Comparison of ENCODE assay signal across 30 cellular contexts in genomic region chr3:12775226-12775625, GRCh38. TPM values are rescaled to one million over a fixed set of nuclear protein-coding genes. Genes with fewer than 3 reads are reported as not detected.
"Had no signal": no experiment of that assay in that cellular context is flagged by ENCODE, and none has a peak within 500 bp of the region (broad histone marks: within the 10 kb centered on the region; RNA-seq: fewer than 3 reads in every experiment).

No MANE protein-coding gene starts in this region.

- H3K27ac Mint-ChIP-seq: stimulated activated effector memory CD8-positive, alpha-beta T cell treated with anti-CD3 and anti-CD28 coated beads, Interleukin-12 subunit alpha, Interleukin-12 subunit beta, amount 100 ng/mL, for 72 hours; stimulated activated memory B cell treated with anti-CD40 and anti-IgM and Interleukin-4, amounts not matched to agents 10 μg/mL and 1 μg/mL and 100 μg/mL, for 72 hours; stimulated activated naive CD8-positive, alpha-beta T cell treated with anti-CD3 and anti-CD28 coated beads, Interleukin-15, Interleukin-2, amounts not matched to agents 100 ng/mL and 50 ng/mL, for 24 hours; type B pancreatic cell had no signal

- DNase-seq: stimulated activated CD4-positive, alpha-beta T cell treated with anti-CD3 and anti-CD28 coated beads, Interleukin-2, amount 100 ng/mL, for 48 hours; stimulated activated CD4-positive, alpha-beta T cell treated with anti-CD3 and anti-CD28 coated beads, Interleukin-4, amount 100 ng/mL, for 1 hour; stimulated activated CD4-positive, alpha-beta T cell treated with anti-CD3 and anti-CD28 coated beads, Interleukin-4, amount 100 ng/mL, for 24 hours; stimulated activated CD4-positive, alpha-beta T cell treated with anti-CD3 and anti-CD28 coated beads, Interleukin-4, amount 100 ng/mL, for 4 hours; stimulated activated CD8-positive, alpha-beta memory T cell treated with anti-CD3 and anti-CD28 coated beads, Interleukin-4, amount 100 ng/mL, for 48 hours; stimulated activated naive B cell treated with anti-CD40 and anti-IgM and Interleukin-4, amounts not matched to agents 10 μg/mL and 1 μg/mL and 100 μg/mL, for 72 hours; stimulated activated naive CD4-positive, alpha-beta T cell; stimulated activated naive CD4-positive, alpha-beta T cell treated with Interleukin-2 at 50 U/mL for 16 hours; stimulated activated naive CD8-positive, alpha-beta T cell treated with anti-CD3 and anti-CD28 coated beads, Interleukin-15, amount 100 ng/mL, for 72 hours; stimulated activated naive CD8-positive, alpha-beta T cell treated with anti-CD3 and anti-CD28 coated beads, Interleukin-15, Interleukin-2, amounts not matched to agents 100 U/mL and 50 U/mL, for 24 hours; stomach; substantia nigra; testis; thyroid gland; tibial artery; transverse colon; trophoblast cell; upper lobe of left lung; upper lobe of right lung; uterus had no signal

- H3K27me3 ChIP-seq: suprapubic skin, testis, thyroid gland, tibial nerve, transverse colon, upper lobe of left lung, upper lobe of right lung, uterus, vagina had no signal

- H3K9me3 ChIP-seq: stomach, suprapubic skin, testis, thoracic aorta, thyroid gland, tibial artery, tibial nerve, transverse colon, upper lobe of left lung, upper lobe of right lung, uterus, vagina had no signal

- H3K36me3 ChIP-seq: stomach, suprapubic skin, thoracic aorta, thyroid gland, tibial artery, tibial nerve, transverse colon, upper lobe of left lung, upper lobe of right lung, uterus, vagina had no signal

- H3K4me3 Mint-ChIP-seq: stimulated activated effector memory CD8-positive, alpha-beta T cell treated with anti-CD3 and anti-CD28 coated beads, Interleukin-12 subunit alpha, Interleukin-12 subunit beta, amount 100 ng/mL, for 72 hours; stimulated activated memory B cell treated with anti-CD40 and anti-IgM and Interleukin-4, amounts not matched to agents 10 μg/mL and 1 μg/mL and 100 μg/mL, for 72 hours; stimulated activated naive B cell treated with anti-CD40 and anti-IgM and Interleukin-4, amounts not matched to agents 10 μg/mL and 1 μg/mL and 100 μg/mL, for 72 hours; stimulated activated naive CD8-positive, alpha-beta T cell treated with anti-CD3 and anti-CD28 coated beads, Interleukin-15, amount 100 ng/mL, for 72 hours; stimulated activated naive CD8-positive, alpha-beta T cell treated with anti-CD3 and anti-CD28 coated beads, Interleukin-15, Interleukin-2, amounts not matched to agents 100 ng/mL and 50 ng/mL, for 24 hours; type B pancreatic cell had no signal

- H3K4me3 ChIP-seq: stomach, suprapubic skin, testis, thoracic aorta, thyroid gland, tibial artery, tibial nerve, transverse colon, upper lobe of left lung, upper lobe of right lung, uterus, vagina had no signal

- H3K36me3 Mint-ChIP-seq: stimulated activated effector memory CD8-positive, alpha-beta T cell treated with anti-CD3 and anti-CD28 coated beads, Interleukin-12 subunit alpha, Interleukin-12 subunit beta, amount 100 ng/mL, for 72 hours; type B pancreatic cell had no signal

- ATAC-seq: stimulated activated effector memory CD8-positive, alpha-beta T cell treated with anti-CD3 and anti-CD28 coated beads, Interleukin-12 subunit alpha, Interleukin-12 subunit beta, amount 100 ng/mL, for 72 hours; stimulated activated memory B cell treated with anti-CD40 and anti-IgM and Interleukin-4, amounts not matched to agents 10 μg/mL and 1 μg/mL and 100 μg/mL, for 72 hours; stimulated activated naive B cell treated with anti-CD40 and anti-IgM and Interleukin-4, amounts not matched to agents 10 μg/mL and 1 μg/mL and 100 μg/mL, for 72 hours; stimulated activated naive CD8-positive, alpha-beta T cell treated with anti-CD3 and anti-CD28 coated beads, Interleukin-15, amount 100 ng/mL, for 72 hours; stimulated activated naive CD8-positive, alpha-beta T cell treated with anti-CD3 and anti-CD28 coated beads, Interleukin-15, Interleukin-2, amounts not matched to agents 100 U/mL and 50 U/mL, for 24 hours; upper lobe of right lung had no signal

- H3K9me3 Mint-ChIP-seq: stimulated activated effector memory CD8-positive, alpha-beta T cell treated with anti-CD3 and anti-CD28 coated beads, Interleukin-12 subunit alpha, Interleukin-12 subunit beta, amount 100 ng/mL, for 72 hours; stimulated activated naive CD8-positive, alpha-beta T cell treated with anti-CD3 and anti-CD28 coated beads, Interleukin-15, Interleukin-2, amounts not matched to agents 100 ng/mL and 50 ng/mL, for 24 hours; type B pancreatic cell had no signal

- H3K27ac ChIP-seq: stomach, suprapubic skin, testis, thoracic aorta, thyroid gland, tibial artery, tibial nerve, transverse colon, upper lobe of left lung, upper lobe of right lung, uterus, vagina had no signal

- H3K4me1 ChIP-seq: stomach, suprapubic skin, thyroid gland, tibial artery, tibial nerve, transverse colon, upper lobe of left lung, upper lobe of right lung, uterus, vagina had no signal

- H3K4me1 Mint-ChIP-seq: stimulated activated effector memory CD8-positive, alpha-beta T cell treated with anti-CD3 and anti-CD28 coated beads, Interleukin-12 subunit alpha, Interleukin-12 subunit beta, amount 100 ng/mL, for 72 hours had no signal

RNA-seq across cellular contexts. Expression of gene TMEM40, which starts 16.2 kb away (rescaled TPM):
- total RNA-seq: stomach, subcutaneous adipose tissue, temporal lobe, thoracic aorta, thyroid gland, tibial nerve, transverse colon, upper lobe of right lung, uterus had no signal
